20 cellular contexts compared by ENCODE assay signal in the genomic region with DNA sequence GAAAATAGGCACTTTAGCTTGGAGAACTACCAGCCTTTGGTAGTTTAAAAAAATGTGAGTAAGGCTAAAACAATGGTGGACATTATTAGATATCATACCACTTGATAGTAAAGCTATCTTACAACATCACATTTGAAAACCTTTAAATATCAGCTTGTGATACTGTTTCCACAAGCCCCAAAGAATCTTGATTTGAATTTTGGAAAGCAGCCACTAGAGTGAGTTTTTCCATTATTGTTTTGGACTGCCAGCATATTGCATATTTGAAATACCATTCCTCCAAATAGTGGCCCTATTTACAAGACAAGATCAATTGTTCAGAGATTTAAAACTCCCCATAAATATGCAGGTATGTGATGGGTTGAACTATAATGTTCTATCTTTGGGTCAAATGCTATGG.
"Had no signal": no experiment of that assay in that cellular context is flagged by ENCODE, and none has a peak within 500 bp of the region (broad histone marks: within the 10 kb centered on the region; RNA-seq: fewer than 3 reads in every experiment).

No MANE protein-coding gene starts in this region.

- H3K27me3 ChIP-seq: foreskin keratinocyte, hepatocyte, right lobe of liver, tibial artery, upper lobe of left lung, uterus had no signal

- H3K9me3 ChIP-seq: psoas muscle, right lobe of liver, spleen, tibial artery, upper lobe of left lung, uterus had no signal

- H3K4me1 ChIP-seq: foreskin keratinocyte, psoas muscle, right lobe of liver, spleen, tibial artery, upper lobe of left lung, uterus had no signal

- H3K4me3 ChIP-seq: dorsolateral prefrontal cortex, hepatocyte, psoas muscle, right lobe of liver, spleen, tibial artery, upper lobe of left lung, uterus had no signal

- H3K4me2 ChIP-seq: hepatocyte had no signal

- H3K36me3 ChIP-seq: right lobe of liver, spleen, tibial artery, upper lobe of left lung, uterus had no signal

- DNase-seq: cortex of kidney; dorsolateral prefrontal cortex; effector CD8-positive, alpha-beta T cell; foreskin keratinocyte; left colon; mesendoderm; naive B cell; occipital lobe; psoas muscle; retina; right lobe of liver; spleen; stimulated activated CD4-positive, alpha-beta T cell treated with anti-CD3 and anti-CD28 coated beads, Interleukin-15, amount 100 ng/mL, for 24 hours; stimulated activated CD4-positive, alpha-beta T cell treated with anti-CD3 and anti-CD28 coated beads, Interleukin-1b, Interleukin-23, amount 100 ng/mL, for 48 hours; stimulated activated CD4-positive, alpha-beta T cell treated with anti-CD3 and anti-CD28 coated beads, Interleukin-4, amount 100 ng/mL, for 24 hours; tibial artery; upper lobe of left lung; uterus had no signal

- H3K27ac ChIP-seq: dorsolateral prefrontal cortex, foreskin keratinocyte, hepatocyte, psoas muscle, right lobe of liver, spleen, tibial artery, upper lobe of left lung, uterus had no signal

- ATAC-seq: foreskin keratinocyte; left colon; psoas muscle; right lobe of liver; stimulated activated memory B cell treated with anti-CD40 and anti-IgM and Interleukin-4, amounts not matched to agents 10 μg/mL and 1 μg/mL and 100 μg/mL, for 72 hours had no signal
